In the genomic region with DNA sequence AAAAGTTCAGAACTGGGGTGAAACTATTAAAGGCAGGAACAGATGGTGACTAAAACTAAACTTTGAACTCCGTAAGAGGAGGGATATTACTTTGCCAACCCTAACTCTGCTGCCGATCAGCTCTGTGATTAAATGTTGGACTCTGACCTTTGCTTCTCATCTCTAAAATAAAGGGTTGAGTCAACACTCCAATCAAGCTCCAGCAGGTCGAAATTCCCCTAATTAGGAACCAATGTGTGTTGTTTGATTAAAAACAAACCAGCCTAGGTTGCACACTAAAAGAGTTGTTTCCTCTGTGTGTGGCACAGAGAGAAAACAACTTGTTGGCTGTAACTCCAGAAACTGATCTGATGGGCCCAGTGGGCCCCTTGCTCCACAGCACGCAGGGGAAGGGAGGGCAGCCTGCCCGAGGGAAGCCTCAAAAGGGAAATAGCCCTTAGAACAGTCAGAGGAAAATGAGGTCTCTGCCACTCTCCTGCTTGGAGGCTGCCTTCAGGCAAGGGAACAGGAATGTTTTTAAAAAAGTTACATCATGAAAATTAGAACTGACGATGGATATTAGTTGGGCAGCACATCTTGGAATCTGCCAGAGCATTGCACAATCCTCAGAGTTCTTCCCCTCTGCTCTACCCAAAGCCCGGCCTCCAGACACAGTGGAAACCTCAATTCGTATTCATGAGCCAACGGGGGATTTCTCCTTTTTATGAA, we compare ENCODE assay signal across 10 cellular contexts.
A peak's percentile ranks its signal among the peaks of the same experiment; 100 is the strongest.
DNase-seq lines count a peak whose midpoint lies in the region; ATAC-seq and TF ChIP-seq lines count a peak whose summit lies in the region.
"Had no signal": no experiment of that assay in that cellular context is flagged by ENCODE, and none has a peak within 500 bp of the region (broad histone marks: within the 10 kb centered on the region; RNA-seq: fewer than 3 reads in every experiment).

No MANE protein-coding gene starts in this region.

- H3K4me3 ChIP-seq in adipocyte (ENCODE audit: low read length) (peak overlapping the region; percentile 75), left ventricle myocardium inferior (no peak overlapping the region), skeletal muscle cell (ENCODE audit: low read depth, low read length) (peak overlapping the region; percentile 13), thyroid gland (replicated peaks in 1 of 3) (no peak overlapping the region)

- no peak for TF ChIP-seq POLR2A in thyroid gland (IDR thresholded peaks at IDR 0.05)

- no peaks in the 10 kb centered on the region for H3K27me3 ChIP-seq in adipocyte (replicated peaks; ENCODE audit: control insufficient read depth, insufficient read depth, low read length)
- H3K27me3 ChIP-seq in left ventricle myocardium inferior (ENCODE audit: low read depth): no peaks in the 10 kb centered on the region
- no peaks in the 10 kb centered on the region for H3K27me3 ChIP-seq in thyroid gland
- H3K27me3 ChIP-seq: neutrophil had no signal

- 74% methylated on average over 9 of the region's 9 CpGs for WGBS in thyroid gland, 2 donors

- DNase-seq in adipocyte (ENCODE audit: low read depth) (peak; percentile 95), left ventricle myocardium inferior (no peak), skeletal muscle cell (ENCODE audit: low read depth) (peak; percentile 78), thyroid gland (no peak), SKM-1 (lab: John Stamatoyannopoulos, UW; ENCODE audit: unreplicated experiment) (no peak)
- DNase-seq in activated CD8-positive, alpha-beta memory T cell treated with anti-CD3 and anti-CD28 coated beads, Interleukin-2, amount 50 U/mL, for 48 hours: no peak

- H3K9me3 ChIP-seq in adipocyte (ENCODE audit: control insufficient read depth, low read length) (no peaks in the 10 kb centered on the region), left ventricle myocardium inferior (replicated peaks) (no peaks in the 10 kb centered on the region), thyroid gland (no peaks in the 10 kb centered on the region)
- H3K9me3 ChIP-seq: neutrophil had no signal

- intact Hi-C loops in left ventricle myocardium inferior (cut with micrococcal nuclease): no loop called here
- intact Hi-C loops in thyroid gland (cut with DNase I): no loop called here

- H3K27ac ChIP-seq in left ventricle myocardium inferior (replicated peaks) (peak overlapping the region; percentile 48), thyroid gland (no peak overlapping the region)
- H3K27ac ChIP-seq: neutrophil had no signal

- TF ChIP-seq CTCF in left ventricle myocardium inferior (IDR thresholded peaks at IDR 0.05; ENCODE audit: borderline replicate concordance) (no peak), thyroid gland (IDR thresholded peaks at IDR 0.05) (no peak)

- ATAC-seq in GM19023 (IDR thresholded peaks at IDR 0.05; ENCODE audit: unreplicated experiment): peak; percentile 46
- no peak for ATAC-seq in GM21619 (IDR thresholded peaks at IDR 0.05; ENCODE audit: unreplicated experiment)
- ATAC-seq: stimulated activated memory B cell treated with anti-CD40 and anti-IgM and Interleukin-4, amounts not matched to agents 10 μg/mL and 1 μg/mL and 100 μg/mL, for 72 hours had no signal

- H3K4me1 ChIP-seq in adipocyte (ENCODE audit: control insufficient read depth, insufficient read depth, low read length) (peaks cover 22% of the 10 kb centered on the region), left ventricle myocardium inferior (no peaks in the 10 kb centered on the region), thyroid gland (peaks cover 0 to 8% of the 10 kb centered on the region in 2 donors)

- H3K36me3 ChIP-seq in adipocyte (ENCODE audit: control insufficient read depth, insufficient read depth, low read length, severe bottlenecking) (no peaks in the 10 kb centered on the region), left ventricle myocardium inferior (no peaks in the 10 kb centered on the region), thyroid gland (no peaks in the 10 kb centered on the region)
- H3K36me3 ChIP-seq: neutrophil had no signal

- H3K9ac ChIP-seq in adipocyte (ENCODE audit: low read length): peak overlapping the region; percentile 73

Comparison
In these comparisons a context has a peak if more than half of its experiments do, and no peak if none do; other contexts are left out.
1. DNase-seq: peak in adipocyte (single experiment) and skeletal muscle cell (single experiment); none in left ventricle myocardium inferior (single experiment), thyroid gland (0 of 2), activated CD8-positive, alpha-beta memory T cell treated with anti-CD3 and anti-CD28 coated beads, Interleukin-2, amount 50 U/mL, for 48 hours (single experiment) and SKM-1 (single experiment).
2. H3K4me3 ChIP-seq: peak in adipocyte (single experiment) and skeletal muscle cell (single experiment); none in left ventricle myocardium inferior (single experiment) and thyroid gland (0 of 3).